In genomic region chr12:47773858-47774580, GRCh38 we compare ENCODE assay signal across 8 cellular contexts. TPM values are rescaled to one million over a fixed set of nuclear protein-coding genes. Genes with fewer than 3 reads are reported as not detected.
DNase-seq lines count a peak whose midpoint lies in the region; ATAC-seq and TF ChIP-seq lines count a peak whose summit lies in the region.

No MANE protein-coding gene starts in this region.

- peak overlapping the region in 1 of 2 experiments; percentile 81 for H3K4ac ChIP-seq in mesenchymal stem cell (ENCODE audit: low read depth in 1 of 2, low read length in 2 of 2)

- TF ChIP-seq CTCF in MCF 10A (IDR thresholded peaks at IDR 0.05; ENCODE audit: unreplicated experiment) (no peak), upper lobe of right lung (IDR thresholded peaks at IDR 0.05) (no peak)

- H3K27me3 Mint-ChIP-seq in activated naive CD4-positive, alpha-beta T cell treated with anti-CD3 and anti-CD28 coated beads, Interleukin-2, amount 50 U/mL, for 24 hours = no peaks in the 10 kb centered on the region
- H3K27me3 Mint-ChIP-seq in MCF 10A (ENCODE audit: insufficient read depth, unreplicated experiment) = no peaks in the 10 kb centered on the region

- peaks cover 49% of the 10 kb centered on the region for H3K4me1 ChIP-seq in mesenchymal stem cell (ENCODE audit: control insufficient read depth, insufficient read depth, low read depth, low read length)
- peaks cover 63% of the 10 kb centered on the region for H3K4me1 ChIP-seq in upper lobe of right lung

- intact Hi-C loops in MCF 10A (cut with micrococcal nuclease) = no loop called here
- intact Hi-C loops in upper lobe of right lung (cut with DNase I) = no loop called here

- H3K27ac Mint-ChIP-seq in activated naive CD4-positive, alpha-beta T cell treated with anti-CD3 and anti-CD28 coated beads, Interleukin-2, amount 50 U/mL, for 24 hours = no peak overlapping the region
- H3K27ac Mint-ChIP-seq in MCF 10A (ENCODE audit: low read depth, unreplicated experiment) = no peak overlapping the region

- ATAC-seq in upper lobe of right lung (no peak), HG03565 (IDR thresholded peaks at IDR 0.05; ENCODE audit: unreplicated experiment) (no peak), HG02678 (IDR thresholded peaks at IDR 0.05; ENCODE audit: unreplicated experiment) (no peak)

- H3K27me3 ChIP-seq in mesenchymal stem cell (ENCODE audit: control insufficient read depth in 1 of 2, insufficient read depth in 1 of 2, low read length in 2 of 2) (no peaks in the 10 kb centered on the region), upper lobe of right lung (no peaks in the 10 kb centered on the region)

- H2BK120ac ChIP-seq in mesenchymal stem cell (ENCODE audit: low read depth, low read length) = no peak overlapping the region

- H3K9me3 Mint-ChIP-seq in activated naive CD4-positive, alpha-beta T cell treated with anti-CD3 and anti-CD28 coated beads, Interleukin-2, amount 50 U/mL, for 24 hours = no peaks in the 10 kb centered on the region
- no peaks in the 10 kb centered on the region for H3K9me3 Mint-ChIP-seq in MCF 10A (ENCODE audit: unreplicated experiment)

- BruUV-seq in MCF 10A (replicated peaks; lab: Mats Ljungman, UMichigan) = TSS peak; percentile 46

- H2AK5ac ChIP-seq in mesenchymal stem cell (ENCODE audit: low read length, severe bottlenecking) = peak overlapping the region; percentile 5

- CTCF ChIA-PET in MCF 10A (lab: Yijun Ruan, JAX) = interaction anchor here (0.6 to 38.2 kb wide), 7 partner anchors 8 to 1828 kb away, joined by 3 to 843 read pairs (median 3); no protein-coding TSS in a partner anchor

- H3K14ac ChIP-seq in mesenchymal stem cell (ENCODE audit: low read length in 2 of 2) = peak overlapping the region in 1 of 2 experiments; percentile 77

- H2AFZ ChIP-seq in mesenchymal stem cell (ENCODE audit: low read depth, low read length) = peak overlapping the region; percentile 88

- H4K91ac ChIP-seq in mesenchymal stem cell (ENCODE audit: low read length) = peak overlapping the region; percentile 5

- H3K9me3 ChIP-seq in mesenchymal stem cell (ENCODE audit: control insufficient read depth, low read length) (no peaks in the 10 kb centered on the region), upper lobe of right lung (no peaks in the 10 kb centered on the region)

- H3K4me3 ChIP-seq in mesenchymal stem cell (ENCODE audit: insufficient read depth in 1 of 2, low read depth in 1 of 2, low read length in 2 of 2) = peak overlapping the region; percentile 83 to 88
- peak overlapping the region; percentile 93 for H3K4me3 ChIP-seq in upper lobe of right lung

- peak overlapping the region; percentile 86 for H3K4me3 Mint-ChIP-seq in activated naive CD4-positive, alpha-beta T cell treated with anti-CD3 and anti-CD28 coated beads, Interleukin-2, amount 50 U/mL, for 24 hours
- H3K4me3 Mint-ChIP-seq in MCF 10A (ENCODE audit: unreplicated experiment) = peak overlapping the region; percentile 74

- H3K18ac ChIP-seq in mesenchymal stem cell (ENCODE audit: low read depth in 1 of 2, low read length in 2 of 2) = no peak overlapping the region

- no peaks in the 10 kb centered on the region for H3K36me3 Mint-ChIP-seq in activated naive CD4-positive, alpha-beta T cell treated with anti-CD3 and anti-CD28 coated beads, Interleukin-2, amount 50 U/mL, for 24 hours
- H3K36me3 Mint-ChIP-seq in MCF 10A (ENCODE audit: insufficient read depth, unreplicated experiment) = no peaks in the 10 kb centered on the region

- H3K27ac ChIP-seq in mesenchymal stem cell (ENCODE audit: low read length, poor library complexity, severe bottlenecking) = no peak overlapping the region
- peak overlapping the region; percentile 81 for H3K27ac ChIP-seq in upper lobe of right lung

- no peak overlapping the region for H2BK5ac ChIP-seq in mesenchymal stem cell (ENCODE audit: low read depth, low read length, poor library complexity, severe bottlenecking)

- H3K4me2 ChIP-seq in mesenchymal stem cell (ENCODE audit: low read length, poor library complexity, severe bottlenecking) = peak overlapping the region; percentile 87

- H3K9ac ChIP-seq in mesenchymal stem cell (ENCODE audit: low read length) = peak overlapping the region; percentile 82

- H3K79me1 ChIP-seq in mesenchymal stem cell (replicated peaks; ENCODE audit: low read length, poor library complexity, severe bottlenecking) = peaks cover 19% of the 10 kb centered on the region

- peak overlapping the region in 1 of 2 experiments; percentile 49 for H2BK12ac ChIP-seq in mesenchymal stem cell (ENCODE audit: low read length in 2 of 2)

- H3K36me3 ChIP-seq in mesenchymal stem cell (ENCODE audit: control insufficient read depth in 1 of 2, insufficient read depth in 2 of 2, low read depth in 1 of 2, low read length in 2 of 2) = peaks cover 0 to 15% of the 10 kb centered on the region in 2 experiments
- no peaks in the 10 kb centered on the region for H3K36me3 ChIP-seq in upper lobe of right lung

- POLR2A ChIA-PET in MCF 10A (lab: Yijun Ruan, JAX) = interaction anchor here (0.6 to 3.8 kb wide), 5 partner anchors 22 to 67 kb away, joined by 3 to 25 read pairs (median 13); no protein-coding TSS in a partner anchor

- peak overlapping the region; percentile 59 for H4K8ac ChIP-seq in mesenchymal stem cell (ENCODE audit: low read length)

- no peak overlapping the region for H2BK15ac ChIP-seq in mesenchymal stem cell (ENCODE audit: low read depth, poor library complexity, severe bottlenecking)

- H3K23ac ChIP-seq in mesenchymal stem cell (ENCODE audit: low read length in 2 of 2) = peak overlapping the region in 1 of 2 experiments; percentile 9

- 52% methylated on average over 7 of the region's 14 CpGs for WGBS in mesenchymal stem cell

- peaks cover 28% of the 10 kb centered on the region for H3K4me1 Mint-ChIP-seq in activated naive CD4-positive, alpha-beta T cell treated with anti-CD3 and anti-CD28 coated beads, Interleukin-2, amount 50 U/mL, for 24 hours
- peaks cover 18% of the 10 kb centered on the region for H3K4me1 Mint-ChIP-seq in MCF 10A (ENCODE audit: insufficient read depth, unreplicated experiment)

- DNase-seq in activated naive CD4-positive, alpha-beta T cell (lab: John Stamatoyannopoulos, UW) = no peak
- DNase-seq in MCF 10A (ENCODE audit: unreplicated experiment) (no peak), mesenchymal stem cell (no peak), upper lobe of right lung (no peak), A172 (ENCODE audit: low spot score) (no peak)

RNA-seq across cellular contexts. Expression of gene SLC48A1, which starts 1.0 kb away (rescaled TPM):
- total RNA-seq in MCF 10A (2022) (19.4 and 20.2 TPM in 2 replicates), upper lobe of right lung (40.9 TPM)
- 8.4 TPM for polyA plus RNA-seq in mesenchymal stem cell (2013, experiment 1 of 2)
- polyA plus RNA-seq in mesenchymal stem cell (2013, experiment 2 of 2) = 8.3 TPM
- total RNA-seq in A172 (2014; rRNA removed; shearing (Covaris generic)) = 4.3 and 10.0 TPM in 2 replicates

RNA-seq across cellular contexts. Expression of gene RAPGEF3, which starts 15.3 kb away (rescaled TPM):
- total RNA-seq in MCF 10A (2022) (1.4 and 3.4 TPM in 2 replicates), upper lobe of right lung (69.6 TPM)
- polyA plus RNA-seq in mesenchymal stem cell (2013, experiment 1 of 2) = 1.2 TPM
- polyA plus RNA-seq in mesenchymal stem cell (2013, experiment 2 of 2) = 1.2 TPM
- total RNA-seq in A172 (2014; rRNA removed; shearing (Covaris generic)) = 1.3 and 1.4 TPM in 2 replicates

RNA-seq across cellular contexts. Expression of gene HDAC7, which starts 45.7 kb away (rescaled TPM):
- total RNA-seq in MCF 10A (2022) (65.0 and 80.1 TPM in 2 replicates), upper lobe of right lung (135 TPM)
- polyA plus RNA-seq in mesenchymal stem cell (2013, experiment 1 of 2) = 50.4 TPM
- 47.9 TPM for polyA plus RNA-seq in mesenchymal stem cell (2013, experiment 2 of 2)
- 24.4 and 29.4 TPM in 2 replicates for total RNA-seq in A172 (2014; rRNA removed; shearing (Covaris generic))

RNA-seq across cellular contexts. Expression of gene ENDOU, which starts 48.7 kb away (rescaled TPM):
- total RNA-seq in MCF 10A (2022) (not detected in 2 replicates), upper lobe of right lung (0.32 TPM)
- polyA plus RNA-seq in mesenchymal stem cell (2013, experiment 1 of 2) = not detected
- polyA plus RNA-seq in mesenchymal stem cell (2013, experiment 2 of 2) = not detected
- total RNA-seq in A172 (2014; rRNA removed; shearing (Covaris generic)) = not detected in 2 replicates

Comparison
In these comparisons a context has a peak if more than half of its experiments do, and no peak if none do; other contexts are left out.
1. RNA of gene RAPGEF3, which starts 15.3 kb away (total RNA-seq): 69.6 TPM in upper lobe of right lung (single experiment); 1.4 to 3.4 TPM in MCF 10A and 1.3 to 1.4 TPM in A172; every median in the first group is over 10 times any median in the second.